In genomic region chr11:114147389-114148382, GRCh38 we compare ENCODE assay signal across 12 cellular contexts.
DNase-seq lines count a peak whose midpoint lies in the region; ATAC-seq and TF ChIP-seq lines count a peak whose summit lies in the region.
"Had no signal": no experiment of that assay in that cellular context is flagged by ENCODE, and none has a peak within 500 bp of the region (broad histone marks: within the 10 kb centered on the region; RNA-seq: fewer than 3 reads in every experiment).

No MANE protein-coding gene starts in this region.

- H3K27ac Mint-ChIP-seq in naive thymus-derived CD8-positive, alpha-beta T cell = peak overlapping the region in 3 of 10 donors; percentile 4 to 70 (median 45)

- peaks cover 0 to 33% (median 2%) of the 10 kb centered on the region in 4 donors for H3K4me1 ChIP-seq in Peyer's patch
- H3K4me1 ChIP-seq in mucosa of descending colon (ENCODE audit: low read depth) = peaks cover 34% of the 10 kb centered on the region
- H3K4me1 ChIP-seq in thoracic aorta (ENCODE audit: control insufficient read depth in 1 of 2, low read depth in 2 of 2) = peaks cover 89 to 100% of the 10 kb centered on the region in 2 donors

- peak in 1 of 2 donors; percentile 11 for TF ChIP-seq POLR2A in Peyer's patch (IDR thresholded peaks at IDR 0.05)
- TF ChIP-seq POLR2A in erythroblast (IDR thresholded peaks at IDR 0.05; ENCODE audit: low read length) = no peak
- TF ChIP-seq POLR2A in lower leg skin (IDR thresholded peaks at IDR 0.05) = no peak

- intact Hi-C loops in mucosa of descending colon (cut with DNase I, micrococcal nuclease) = no loop called here
- intact Hi-C loops in lower leg skin (cut with DNase I; ENCODE audit: low total_unique reads) = loop anchor here (10.0 kb wide), 1 partner anchor 73 kb away; no protein-coding TSS in a partner anchor

- H3K4me1 Mint-ChIP-seq in naive thymus-derived CD8-positive, alpha-beta T cell = peaks cover 24 to 79% (median 31%) of the 10 kb centered on the region in 4 donors

- H3K4me3 ChIP-seq in Peyer's patch (no peak overlapping the region), mucosa of descending colon (no peak overlapping the region), thoracic aorta (peak overlapping the region; percentile 23), lower leg skin (ENCODE audit: low read depth, poor library complexity, severe bottlenecking) (no peak overlapping the region)

- no peaks in the 10 kb centered on the region for H3K36me3 Mint-ChIP-seq in naive thymus-derived CD8-positive, alpha-beta T cell

- H3K9me3 Mint-ChIP-seq in naive thymus-derived CD8-positive, alpha-beta T cell = no peaks in the 10 kb centered on the region

- WGBS in lower leg skin, 2 donors = 58% methylated on average over 10 of the region's 10 CpGs

- H3K36me3 ChIP-seq in Peyer's patch (no peaks in the 10 kb centered on the region), mucosa of descending colon (ENCODE audit: low read depth) (no peaks in the 10 kb centered on the region), thoracic aorta (no peaks in the 10 kb centered on the region)
- H3K36me3 ChIP-seq: neutrophil had no signal

- DNase-seq in Peyer's patch (peak in 1 of 3 donors; percentile 60), erythroblast (lab: John Stamatoyannopoulos, UW) (peak; percentile 51 to 77), mucosa of descending colon (no peak), thoracic aorta (ENCODE audit: low spot score) (no peak), NCI-H526 treated with DMSO at 0.1 percent for 48 hours (lab: John Stamatoyannopoulos, UW) (no peak), lower leg skin (ENCODE audit: low spot score in 2 of 2) (no peak)
- DNase-seq in naive thymus-derived CD8-positive, alpha-beta T cell = no peak
- DNase-seq: activated CD4-positive, alpha-beta T cell treated with anti-CD3 and anti-CD28 coated beads, Interleukin-2, amount 50 U/mL, for 4 hours; foreskin melanocyte; NCI-H1105 treated with DMSO at 0.1 percent for 48 hours had no signal

- TF ChIP-seq CTCF in Peyer's patch (IDR thresholded peaks at IDR 0.05) = no peak
- TF ChIP-seq CTCF in mucosa of descending colon (IDR thresholded peaks at IDR 0.05) = no peak
- TF ChIP-seq CTCF in thoracic aorta (IDR thresholded peaks at IDR 0.05) = no peak
- no peak for TF ChIP-seq CTCF in lower leg skin (IDR thresholded peaks at IDR 0.05)

- H3K27me3 ChIP-seq in Peyer's patch (no peaks in the 10 kb centered on the region), thoracic aorta (replicated peaks; ENCODE audit: insufficient read depth) (no peaks in the 10 kb centered on the region)
- H3K27me3 ChIP-seq: neutrophil had no signal

- ATAC-seq in mucosa of descending colon = peak; percentile 59
- peak; percentile 64 for ATAC-seq in thoracic aorta (ENCODE audit: insufficient number of reproducible peaks, low FRiP score, low read depth)
- no peak for ATAC-seq in naive thymus-derived CD8-positive, alpha-beta T cell
- no peak for ATAC-seq in GM19397 (IDR thresholded peaks at IDR 0.05; ENCODE audit: unreplicated experiment)

- POLR2A ChIA-PET in naive thymus-derived CD8-positive, alpha-beta T cell (lab: Charles Lee) = interaction anchor here (1.2 to 1.3 kb wide), 2 partner anchors 9 to 21 kb away, joined by 3 to 4 read pairs; no protein-coding TSS in a partner anchor

- H3K27ac ChIP-seq in Peyer's patch (peak overlapping the region; percentile 32 to 65 (median 50)), thoracic aorta (peak overlapping the region; percentile 96 to 97)
- H3K27ac ChIP-seq: neutrophil had no signal

- no peak overlapping the region for H3K4me3 Mint-ChIP-seq in naive thymus-derived CD8-positive, alpha-beta T cell

- H3K27me3 Mint-ChIP-seq in naive thymus-derived CD8-positive, alpha-beta T cell = no peaks in the 10 kb centered on the region

- H3K9me3 ChIP-seq in Peyer's patch = no peaks in the 10 kb centered on the region
- H3K9me3 ChIP-seq in mucosa of descending colon = no peaks in the 10 kb centered on the region
- no peaks in the 10 kb centered on the region for H3K9me3 ChIP-seq in thoracic aorta
- H3K9me3 ChIP-seq: neutrophil had no signal

Comparison
In these comparisons a context has a peak if more than half of its experiments do, and no peak if none do; other contexts are left out.
1. DNase-seq: peak in erythroblast (2 of 2); none in mucosa of descending colon (0 of 3), thoracic aorta (single experiment), naive thymus-derived CD8-positive, alpha-beta T cell (0 of 10), NCI-H526 treated with DMSO at 0.1 percent for 48 hours (single experiment) and lower leg skin (0 of 2).
2. ATAC-seq: peak in mucosa of descending colon (single experiment) and thoracic aorta (single experiment); none in naive thymus-derived CD8-positive, alpha-beta T cell (0 of 2) and GM19397 (single experiment).